1 cellular context compared by ENCODE assay signal in genomic region chr4:128837679-128838078, GRCh38.
TF ChIP-seq lines count a peak whose summit lies in the region.

No MANE protein-coding gene starts in this region.

TF ChIP-seq in WTC11, 78 proteins besides CTCF, POLR2A, EP300 and RAD21 (continued from another document):
- TF ChIP-seq, protein P1, sequence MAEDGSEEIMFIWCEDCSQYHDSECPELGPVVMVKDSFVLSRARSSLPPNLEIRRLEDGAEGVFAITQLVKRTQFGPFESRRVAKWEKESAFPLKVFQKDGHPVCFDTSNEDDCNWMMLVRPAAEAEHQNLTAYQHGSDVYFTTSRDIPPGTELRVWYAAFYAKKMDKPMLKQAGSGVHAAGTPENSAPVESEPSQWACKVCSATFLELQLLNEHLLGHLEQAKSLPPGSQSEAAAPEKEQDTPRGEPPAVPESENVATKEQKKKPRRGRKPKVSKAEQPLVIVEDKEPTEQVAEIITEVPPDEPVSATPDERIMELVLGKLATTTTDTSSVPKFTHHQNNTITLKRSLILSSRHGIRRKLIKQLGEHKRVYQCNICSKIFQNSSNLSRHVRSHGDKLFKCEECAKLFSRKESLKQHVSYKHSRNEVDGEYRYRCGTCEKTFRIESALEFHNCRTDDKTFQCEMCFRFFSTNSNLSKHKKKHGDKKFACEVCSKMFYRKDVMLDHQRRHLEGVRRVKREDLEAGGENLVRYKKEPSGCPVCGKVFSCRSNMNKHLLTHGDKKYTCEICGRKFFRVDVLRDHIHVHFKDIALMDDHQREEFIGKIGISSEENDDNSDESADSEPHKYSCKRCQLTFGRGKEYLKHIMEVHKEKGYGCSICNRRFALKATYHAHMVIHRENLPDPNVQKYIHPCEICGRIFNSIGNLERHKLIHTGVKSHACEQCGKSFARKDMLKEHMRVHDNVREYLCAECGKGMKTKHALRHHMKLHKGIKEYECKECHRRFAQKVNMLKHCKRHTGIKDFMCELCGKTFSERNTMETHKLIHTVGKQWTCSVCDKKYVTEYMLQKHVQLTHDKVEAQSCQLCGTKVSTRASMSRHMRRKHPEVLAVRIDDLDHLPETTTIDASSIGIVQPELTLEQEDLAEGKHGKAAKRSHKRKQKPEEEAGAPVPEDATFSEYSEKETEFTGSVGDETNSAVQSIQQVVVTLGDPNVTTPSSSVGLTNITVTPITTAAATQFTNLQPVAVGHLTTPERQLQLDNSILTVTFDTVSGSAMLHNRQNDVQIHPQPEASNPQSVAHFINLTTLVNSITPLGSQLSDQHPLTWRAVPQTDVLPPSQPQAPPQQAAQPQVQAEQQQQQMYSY (CRISPR knock-in tag; IDR thresholded peaks at IDR 0.05), result no peak
- no peak for TF ChIP-seq AR (CRISPR knock-in tag; IDR thresholded peaks at IDR 0.05)
- TF ChIP-seq USF2 (CRISPR knock-in tag; IDR thresholded peaks at IDR 0.05), result no peak
- TF ChIP-seq, protein P2, sequence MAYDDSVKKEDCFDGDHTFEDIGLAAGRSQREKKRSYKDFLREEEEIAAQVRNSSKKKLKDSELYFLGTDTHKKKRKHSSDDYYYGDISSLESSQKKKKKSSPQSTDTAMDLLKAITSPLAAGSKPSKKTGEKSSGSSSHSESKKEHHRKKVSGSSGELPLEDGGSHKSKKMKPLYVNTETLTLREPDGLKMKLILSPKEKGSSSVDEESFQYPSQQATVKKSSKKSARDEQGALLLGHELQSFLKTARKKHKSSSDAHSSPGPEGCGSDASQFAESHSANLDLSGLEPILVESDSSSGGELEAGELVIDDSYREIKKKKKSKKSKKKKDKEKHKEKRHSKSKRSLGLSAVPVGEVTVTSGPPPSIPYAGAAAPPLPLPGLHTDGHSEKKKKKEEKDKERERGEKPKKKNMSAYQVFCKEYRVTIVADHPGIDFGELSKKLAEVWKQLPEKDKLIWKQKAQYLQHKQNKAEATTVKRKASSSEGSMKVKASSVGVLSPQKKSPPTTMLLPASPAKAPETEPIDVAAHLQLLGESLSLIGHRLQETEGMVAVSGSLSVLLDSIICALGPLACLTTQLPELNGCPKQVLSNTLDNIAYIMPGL (CRISPR knock-in tag; IDR thresholded peaks at IDR 0.05), result no peak
- no peak for TF ChIP-seq E2F5 (CRISPR knock-in tag; IDR thresholded peaks at IDR 0.05)
- TF ChIP-seq, protein P3, sequence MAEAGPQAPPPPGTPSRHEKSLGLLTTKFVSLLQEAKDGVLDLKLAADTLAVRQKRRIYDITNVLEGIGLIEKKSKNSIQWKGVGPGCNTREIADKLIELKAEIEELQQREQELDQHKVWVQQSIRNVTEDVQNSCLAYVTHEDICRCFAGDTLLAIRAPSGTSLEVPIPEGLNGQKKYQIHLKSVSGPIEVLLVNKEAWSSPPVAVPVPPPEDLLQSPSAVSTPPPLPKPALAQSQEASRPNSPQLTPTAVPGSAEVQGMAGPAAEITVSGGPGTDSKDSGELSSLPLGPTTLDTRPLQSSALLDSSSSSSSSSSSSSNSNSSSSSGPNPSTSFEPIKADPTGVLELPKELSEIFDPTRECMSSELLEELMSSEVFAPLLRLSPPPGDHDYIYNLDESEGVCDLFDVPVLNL (CRISPR knock-in tag; IDR thresholded peaks at IDR 0.05; ENCODE audit: borderline replicate concordance, low read depth), result no peak
- no peak for TF ChIP-seq ATF1 (CRISPR knock-in tag; IDR thresholded peaks at IDR 0.05)
- TF ChIP-seq IRF1 (CRISPR knock-in tag; IDR thresholded peaks at IDR 0.05), result no peak
